ENCODE assay signal across 8 cellular contexts in the genomic region with DNA sequence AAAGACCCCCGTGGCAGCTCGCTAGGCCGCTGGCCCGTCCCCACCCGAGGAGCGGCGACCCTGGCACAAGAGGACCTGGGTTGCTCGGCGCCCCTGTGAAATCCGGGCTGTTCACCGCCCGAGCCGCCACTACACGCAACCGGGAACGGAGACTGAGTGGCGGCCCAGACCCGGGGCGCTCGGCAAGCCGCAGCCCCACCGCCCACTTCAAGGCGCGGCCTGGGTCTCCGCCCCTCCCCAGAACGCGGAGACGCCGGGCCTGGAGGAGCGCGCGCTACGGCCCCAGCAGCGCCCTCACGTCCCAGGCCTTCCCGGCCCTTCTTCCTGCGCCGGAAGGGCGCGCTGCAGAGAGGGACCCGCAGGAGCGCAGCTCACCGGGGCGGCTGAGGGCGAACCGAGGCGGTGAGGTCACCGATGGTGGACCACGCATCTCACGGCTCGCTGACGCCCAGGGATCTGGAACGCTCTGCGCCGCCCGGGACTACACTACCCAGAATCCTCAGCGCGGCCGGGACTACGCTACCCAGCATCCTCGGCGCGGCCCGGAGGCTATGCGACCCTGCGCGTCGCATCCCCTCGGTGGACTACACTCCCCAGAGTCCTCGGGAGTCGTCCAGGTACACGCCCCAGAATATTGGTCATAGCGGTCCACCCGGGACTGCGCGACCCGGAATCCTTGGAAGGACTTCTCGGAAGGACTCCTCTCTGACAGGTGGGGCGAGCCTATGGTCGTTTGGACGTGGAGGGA. TPM values are rescaled to one million over a fixed set of nuclear protein-coding genes. Genes with fewer than 3 reads are reported as not detected.
DNase-seq lines count a peak whose midpoint lies in the region; ATAC-seq and TF ChIP-seq lines count a peak whose summit lies in the region.

A gene (minus strand): TSS at position 470 of the 748 bp plus-strand sequence. CDS start 10,436 bp downstream, outside the sequence.

- TF ChIP-seq CTCF in uterus (IDR thresholded peaks at IDR 0.05): peak in 2 of 4 experiments; percentile 10 to 23

- intact Hi-C loops in T-helper 2 cell treated with Interferon-gamma antibody and Interleukin-4, amounts not matched to agents 100 ng/mL and 5 ng/mL, for 36 hours (cut with micrococcal nuclease): loop anchor here (1.0 to 5.0 kb wide), 7 partner anchors 55 to 449 kb away; a partner anchor contains a TSS
- intact Hi-C loops in right cardiac atrium (cut with DNase I) (no loop called here), uterus (cut with DNase I; ENCODE audit: low total_unique reads) (no loop called here)

- H3K4me1 ChIP-seq in right cardiac atrium (ENCODE audit: control insufficient read depth, insufficient read depth, low read length) (peaks cover 4% of the 10 kb centered on the region), uterus (no peaks in the 10 kb centered on the region)

- H3K36me3 ChIP-seq in uterus: no peaks in the 10 kb centered on the region

- no peaks in the 10 kb centered on the region for H3K27me3 ChIP-seq in right cardiac atrium (ENCODE audit: control insufficient read depth, insufficient read depth)
- no peaks in the 10 kb centered on the region for H3K27me3 ChIP-seq in uterus

- H3K4me3 ChIP-seq in right cardiac atrium (ENCODE audit: low read length) (peak within 1 kb of the TSS; percentile 69), uterus (peak within 1 kb of the TSS; percentile 64 to 89)

- H3K9me3 ChIP-seq in right cardiac atrium (ENCODE audit: control insufficient read depth, low read length) (no peaks in the 10 kb centered on the region), uterus (peaks cover 0 to 8% of the 10 kb centered on the region in 2 donors)

- peak; percentile 80 for ATAC-seq in GM18499 (IDR thresholded peaks at IDR 0.05; ENCODE audit: insufficient read depth, unreplicated experiment)
- ATAC-seq in HG02943 (IDR thresholded peaks at IDR 0.05; ENCODE audit: low read depth, unreplicated experiment): peak; percentile 95
- peak; percentile 100 for ATAC-seq in right cardiac atrium

- peak; percentile 33 for DNase-seq in NCI-H187 treated with DMSO at 0.1 percent for 48 hours (lab: John Stamatoyannopoulos, UW)
- DNase-seq in anterior cingulate cortex (lab: John Stamatoyannopoulos, UW): peak; percentile 73 to 96 (median 93)
- peak; percentile 97 to 99 (median 98) for DNase-seq in right cardiac atrium
- DNase-seq in pulmonary artery endothelial cell (ENCODE audit: low read depth, low spot score): peak; percentile 87
- peak; percentile 94 to 96 for DNase-seq in uterus

- peak within 1 kb of the TSS; percentile 73 for H3K27ac ChIP-seq in right cardiac atrium (ENCODE audit: low read length)
- H3K27ac ChIP-seq in uterus: peak within 1 kb of the TSS; percentile 87 to 88

- WGBS in right cardiac atrium: under 1% methylated on average over 81 of the region's 81 CpGs

- peak; percentile 68 to 88 for TF ChIP-seq POLR2A in uterus (IDR thresholded peaks at IDR 0.05)

RNA-seq across cellular contexts. Expression of the gene that starts here (rescaled TPM):
- total RNA-seq in T-helper 2 cell treated with Interferon-gamma antibody and Interleukin-4, amounts not matched to agents 100 ng/mL and 5 ng/mL, for 36 hours: 16.0 and 16.7 TPM in 2 replicates
- total RNA-seq in right cardiac atrium: 10 to 100 TPM in 2 of 4 donors, 1 to 10 TPM in 2; 9.1 to 11.2 (median 9.8) TPM
- 6.3 TPM for polyA plus RNA-seq in right cardiac atrium
- total RNA-seq in pulmonary artery endothelial cell: 14.2 and 19.3 TPM in 2 replicates
- 10 to 100 TPM in 2 of 4 donors, 1 to 10 TPM in 2; 2.6 to 32.4 (median 19.0) TPM for total RNA-seq in uterus

Comparison
In these comparisons a context has a peak if more than half of its experiments do, and no peak if none do; other contexts are left out.
1. Peak in every context shown above with its lines: DNase-seq, ATAC-seq, H3K4me3 ChIP-seq and H3K27ac ChIP-seq.
2. DNase-seq: peak in every context shown above with its lines; median percentile 98 in right cardiac atrium; 95 in uterus; 93 in anterior cingulate cortex; 87 in pulmonary artery endothelial cell; 33 in NCI-H187 treated with DMSO at 0.1 percent for 48 hours.